1 cellular context compared by ENCODE assay signal in the genomic region with DNA sequence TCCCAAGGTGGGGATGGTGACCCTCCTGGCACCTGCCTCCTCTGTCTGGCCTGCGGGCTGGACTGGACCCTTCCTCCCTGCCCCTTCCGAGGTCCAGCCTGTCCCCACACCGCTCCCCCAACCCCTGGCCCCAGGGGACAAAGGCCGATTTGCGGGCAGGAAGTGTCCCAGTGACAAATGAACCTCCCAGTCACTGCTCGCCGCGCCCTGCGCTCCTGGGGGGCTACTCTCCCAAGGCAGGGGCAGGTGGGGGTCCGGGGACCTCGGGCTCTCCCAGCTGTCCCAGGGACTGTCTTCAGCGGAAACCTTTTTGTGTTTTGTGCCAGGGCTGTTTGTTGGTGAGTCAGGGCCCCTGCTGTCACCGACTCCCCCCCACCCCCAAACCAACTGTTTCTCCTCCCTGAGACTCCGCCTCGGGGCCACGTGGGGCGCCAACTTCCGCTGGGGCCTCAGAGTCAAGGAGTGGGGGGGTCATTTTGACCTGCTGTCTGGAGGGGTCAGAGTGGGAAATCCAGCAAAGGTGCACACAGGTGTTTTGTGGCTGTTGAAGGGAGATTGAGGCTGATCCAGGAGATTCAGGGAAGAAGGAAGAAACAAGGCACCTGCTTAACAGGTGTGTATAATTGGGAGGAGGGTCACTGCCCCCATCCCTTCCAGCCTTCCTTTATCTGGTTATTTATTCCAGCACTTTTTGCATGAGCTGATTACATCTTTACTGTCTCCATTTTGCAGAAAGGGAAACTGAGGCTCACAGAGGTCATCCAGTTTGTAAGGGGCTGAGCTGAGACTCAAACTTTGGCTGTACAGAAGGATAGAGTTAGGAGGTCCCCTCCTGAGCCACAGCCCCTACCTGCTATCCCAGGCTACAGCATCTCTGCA.
A peak's percentile ranks its signal among the peaks of the same experiment; 100 is the strongest.
TF ChIP-seq lines count a peak whose summit lies in the region.

No MANE protein-coding gene starts in this region.

TF ChIP-seq in K562, 482 proteins besides CTCF, POLR2A, EP300 and RAD21 (continued from another document and continues in another):
- TF ChIP-seq, protein P1, sequence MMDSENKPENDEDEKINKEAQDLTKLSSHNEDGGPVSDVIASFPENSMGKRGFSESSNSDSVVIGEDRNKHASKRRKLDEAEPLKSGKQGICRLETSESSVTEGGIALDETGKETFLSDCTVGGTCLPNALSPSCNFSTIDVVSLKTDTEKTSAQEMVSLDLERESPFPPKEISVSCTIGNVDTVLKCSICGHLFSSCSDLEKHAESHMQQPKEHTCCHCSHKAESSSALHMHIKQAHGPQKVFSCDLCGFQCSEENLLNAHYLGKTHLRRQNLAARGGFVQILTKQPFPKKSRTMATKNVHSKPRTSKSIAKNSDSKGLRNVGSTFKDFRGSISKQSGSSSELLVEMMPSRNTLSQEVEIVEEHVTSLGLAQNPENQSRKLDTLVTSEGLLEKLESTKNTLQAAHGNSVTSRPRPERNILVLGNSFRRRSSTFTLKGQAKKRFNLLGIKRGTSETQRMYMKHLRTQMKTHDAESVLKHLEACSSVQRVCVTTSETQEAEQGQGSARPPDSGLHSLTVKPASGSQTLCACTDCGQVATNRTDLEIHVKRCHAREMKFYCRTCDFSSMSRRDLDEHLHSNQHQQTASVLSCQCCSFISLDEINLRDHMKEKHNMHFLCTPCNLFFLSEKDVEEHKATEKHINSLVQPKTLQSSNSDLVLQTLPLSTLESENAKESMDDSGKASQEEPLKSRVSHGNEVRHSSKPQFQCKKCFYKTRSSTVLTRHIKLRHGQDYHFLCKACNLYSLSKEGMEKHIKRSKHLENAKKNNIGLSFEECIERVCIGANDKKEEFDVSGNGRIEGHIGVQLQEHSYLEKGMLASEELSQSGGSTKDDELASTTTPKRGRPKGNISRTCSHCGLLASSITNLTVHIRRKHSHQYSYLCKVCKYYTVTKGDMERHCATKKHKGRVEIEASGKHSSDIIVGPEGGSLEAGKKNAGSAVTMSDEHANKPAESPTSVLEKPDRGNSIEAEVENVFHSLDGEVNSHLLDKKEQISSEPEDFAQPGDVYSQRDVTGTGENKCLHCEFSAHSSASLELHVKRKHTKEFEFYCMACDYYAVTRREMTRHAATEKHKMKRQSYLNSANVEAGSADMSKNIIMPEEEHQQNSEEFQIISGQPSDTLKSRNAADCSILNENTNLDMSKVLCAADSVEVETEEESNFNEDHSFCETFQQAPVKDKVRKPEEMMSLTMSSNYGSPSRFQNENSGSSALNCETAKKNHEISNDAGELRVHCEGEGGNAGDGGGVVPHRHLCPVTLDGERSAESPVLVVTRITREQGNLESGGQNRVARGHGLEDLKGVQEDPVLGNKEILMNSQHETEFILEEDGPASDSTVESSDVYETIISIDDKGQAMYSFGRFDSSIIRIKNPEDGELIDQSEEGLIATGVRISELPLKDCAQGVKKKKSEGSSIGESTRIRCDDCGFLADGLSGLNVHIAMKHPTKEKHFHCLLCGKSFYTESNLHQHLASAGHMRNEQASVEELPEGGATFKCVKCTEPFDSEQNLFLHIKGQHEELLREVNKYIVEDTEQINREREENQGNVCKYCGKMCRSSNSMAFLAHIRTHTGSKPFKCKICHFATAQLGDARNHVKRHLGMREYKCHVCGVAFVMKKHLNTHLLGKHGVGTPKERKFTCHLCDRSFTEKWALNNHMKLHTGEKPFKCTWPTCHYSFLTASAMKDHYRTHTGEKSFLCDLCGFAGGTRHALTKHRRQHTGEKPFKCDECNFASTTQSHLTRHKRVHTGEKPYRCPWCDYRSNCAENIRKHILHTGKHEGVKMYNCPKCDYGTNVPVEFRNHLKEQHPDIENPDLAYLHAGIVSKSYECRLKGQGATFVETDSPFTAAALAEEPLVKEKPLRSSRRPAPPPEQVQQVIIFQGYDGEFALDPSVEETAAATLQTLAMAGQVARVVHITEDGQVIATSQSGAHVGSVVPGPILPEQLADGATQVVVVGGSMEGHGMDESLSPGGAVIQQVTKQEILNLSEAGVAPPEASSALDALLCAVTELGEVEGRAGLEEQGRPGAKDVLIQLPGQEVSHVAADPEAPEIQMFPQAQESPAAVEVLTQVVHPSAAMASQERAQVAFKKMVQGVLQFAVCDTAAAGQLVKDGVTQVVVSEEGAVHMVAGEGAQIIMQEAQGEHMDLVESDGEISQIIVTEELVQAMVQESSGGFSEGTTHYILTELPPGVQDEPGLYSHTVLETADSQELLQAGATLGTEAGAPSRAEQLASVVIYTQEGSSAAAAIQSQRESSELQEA (IDR thresholded peaks at IDR 0.05; ENCODE audit: low read depth): no peak
- TF ChIP-seq, protein P2, sequence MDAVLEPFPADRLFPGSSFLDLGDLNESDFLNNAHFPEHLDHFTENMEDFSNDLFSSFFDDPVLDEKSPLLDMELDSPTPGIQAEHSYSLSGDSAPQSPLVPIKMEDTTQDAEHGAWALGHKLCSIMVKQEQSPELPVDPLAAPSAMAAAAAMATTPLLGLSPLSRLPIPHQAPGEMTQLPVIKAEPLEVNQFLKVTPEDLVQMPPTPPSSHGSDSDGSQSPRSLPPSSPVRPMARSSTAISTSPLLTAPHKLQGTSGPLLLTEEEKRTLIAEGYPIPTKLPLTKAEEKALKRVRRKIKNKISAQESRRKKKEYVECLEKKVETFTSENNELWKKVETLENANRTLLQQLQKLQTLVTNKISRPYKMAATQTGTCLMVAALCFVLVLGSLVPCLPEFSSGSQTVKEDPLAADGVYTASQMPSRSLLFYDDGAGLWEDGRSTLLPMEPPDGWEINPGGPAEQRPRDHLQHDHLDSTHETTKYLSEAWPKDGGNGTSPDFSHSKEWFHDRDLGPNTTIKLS (IDR thresholded peaks at IDR 0.05; ENCODE audit: borderline replicate concordance, low read depth): 0 out of 2 replicates have a peak, but pooled peaks have one; percentile 20
- peak; percentile 69 to 85; a peak in 3 of 4 replicates for TF ChIP-seq SIN3A (IDR thresholded peaks at IDR 0.05; ENCODE audit: borderline replicate concordance in 2 of 2, control insufficient read depth in 1 of 2, low read depth in 2 of 2, low read length in 2 of 2)
- TF ChIP-seq SP2 (IDR thresholded peaks at IDR 0.05; ENCODE audit: extremely low read depth, low read depth, low read length, poor library complexity, severe bottlenecking): no peak
- peak; percentile 37; the same call in 1 of the 2 replicates for TF ChIP-seq SPI1 (IDR thresholded peaks at IDR 0.05; ENCODE audit: borderline replicate concordance, low read depth, low read length)
- TF ChIP-seq, protein P3, sequence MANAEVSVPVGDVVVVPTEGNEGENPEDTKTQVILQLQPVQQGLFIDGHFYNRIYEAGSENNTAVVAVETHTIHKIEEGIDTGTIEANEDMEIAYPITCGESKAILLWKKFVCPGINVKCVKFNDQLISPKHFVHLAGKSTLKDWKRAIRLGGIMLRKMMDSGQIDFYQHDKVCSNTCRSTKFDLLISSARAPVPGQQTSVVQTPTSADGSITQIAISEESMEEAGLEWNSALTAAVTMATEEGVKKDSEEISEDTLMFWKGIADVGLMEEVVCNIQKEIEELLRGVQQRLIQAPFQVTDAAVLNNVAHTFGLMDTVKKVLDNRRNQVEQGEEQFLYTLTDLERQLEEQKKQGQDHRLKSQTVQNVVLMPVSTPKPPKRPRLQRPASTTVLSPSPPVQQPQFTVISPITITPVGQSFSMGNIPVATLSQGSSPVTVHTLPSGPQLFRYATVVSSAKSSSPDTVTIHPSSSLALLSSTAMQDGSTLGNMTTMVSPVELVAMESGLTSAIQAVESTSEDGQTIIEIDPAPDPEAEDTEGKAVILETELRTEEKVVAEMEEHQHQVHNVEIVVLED (CRISPR knock-in tag; IDR thresholded peaks at IDR 0.05): no peak
- TF ChIP-seq, protein P4, sequence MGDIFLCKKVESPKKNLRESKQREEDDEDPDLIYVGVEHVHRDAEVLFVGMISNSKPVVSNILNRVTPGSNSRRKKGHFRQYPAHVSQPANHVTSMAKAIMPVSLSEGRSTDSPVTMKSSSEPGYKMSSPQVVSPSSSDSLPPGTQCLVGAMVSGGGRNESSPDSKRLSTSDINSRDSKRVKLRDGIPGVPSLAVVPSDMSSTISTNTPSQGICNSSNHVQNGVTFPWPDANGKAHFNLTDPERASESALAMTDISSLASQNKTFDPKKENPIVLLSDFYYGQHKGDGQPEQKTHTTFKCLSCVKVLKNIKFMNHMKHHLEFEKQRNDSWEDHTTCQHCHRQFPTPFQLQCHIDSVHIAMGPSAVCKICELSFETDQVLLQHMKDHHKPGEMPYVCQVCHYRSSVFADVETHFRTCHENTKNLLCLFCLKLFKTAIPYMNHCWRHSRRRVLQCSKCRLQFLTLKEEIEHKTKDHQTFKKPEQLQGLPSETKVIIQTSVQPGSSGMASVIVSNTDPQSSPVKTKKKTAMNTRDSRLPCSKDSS (IDR thresholded peaks at IDR 0.05; ENCODE audit: low read depth, partially characterized antibody): no peak
- TF ChIP-seq, protein P5, sequence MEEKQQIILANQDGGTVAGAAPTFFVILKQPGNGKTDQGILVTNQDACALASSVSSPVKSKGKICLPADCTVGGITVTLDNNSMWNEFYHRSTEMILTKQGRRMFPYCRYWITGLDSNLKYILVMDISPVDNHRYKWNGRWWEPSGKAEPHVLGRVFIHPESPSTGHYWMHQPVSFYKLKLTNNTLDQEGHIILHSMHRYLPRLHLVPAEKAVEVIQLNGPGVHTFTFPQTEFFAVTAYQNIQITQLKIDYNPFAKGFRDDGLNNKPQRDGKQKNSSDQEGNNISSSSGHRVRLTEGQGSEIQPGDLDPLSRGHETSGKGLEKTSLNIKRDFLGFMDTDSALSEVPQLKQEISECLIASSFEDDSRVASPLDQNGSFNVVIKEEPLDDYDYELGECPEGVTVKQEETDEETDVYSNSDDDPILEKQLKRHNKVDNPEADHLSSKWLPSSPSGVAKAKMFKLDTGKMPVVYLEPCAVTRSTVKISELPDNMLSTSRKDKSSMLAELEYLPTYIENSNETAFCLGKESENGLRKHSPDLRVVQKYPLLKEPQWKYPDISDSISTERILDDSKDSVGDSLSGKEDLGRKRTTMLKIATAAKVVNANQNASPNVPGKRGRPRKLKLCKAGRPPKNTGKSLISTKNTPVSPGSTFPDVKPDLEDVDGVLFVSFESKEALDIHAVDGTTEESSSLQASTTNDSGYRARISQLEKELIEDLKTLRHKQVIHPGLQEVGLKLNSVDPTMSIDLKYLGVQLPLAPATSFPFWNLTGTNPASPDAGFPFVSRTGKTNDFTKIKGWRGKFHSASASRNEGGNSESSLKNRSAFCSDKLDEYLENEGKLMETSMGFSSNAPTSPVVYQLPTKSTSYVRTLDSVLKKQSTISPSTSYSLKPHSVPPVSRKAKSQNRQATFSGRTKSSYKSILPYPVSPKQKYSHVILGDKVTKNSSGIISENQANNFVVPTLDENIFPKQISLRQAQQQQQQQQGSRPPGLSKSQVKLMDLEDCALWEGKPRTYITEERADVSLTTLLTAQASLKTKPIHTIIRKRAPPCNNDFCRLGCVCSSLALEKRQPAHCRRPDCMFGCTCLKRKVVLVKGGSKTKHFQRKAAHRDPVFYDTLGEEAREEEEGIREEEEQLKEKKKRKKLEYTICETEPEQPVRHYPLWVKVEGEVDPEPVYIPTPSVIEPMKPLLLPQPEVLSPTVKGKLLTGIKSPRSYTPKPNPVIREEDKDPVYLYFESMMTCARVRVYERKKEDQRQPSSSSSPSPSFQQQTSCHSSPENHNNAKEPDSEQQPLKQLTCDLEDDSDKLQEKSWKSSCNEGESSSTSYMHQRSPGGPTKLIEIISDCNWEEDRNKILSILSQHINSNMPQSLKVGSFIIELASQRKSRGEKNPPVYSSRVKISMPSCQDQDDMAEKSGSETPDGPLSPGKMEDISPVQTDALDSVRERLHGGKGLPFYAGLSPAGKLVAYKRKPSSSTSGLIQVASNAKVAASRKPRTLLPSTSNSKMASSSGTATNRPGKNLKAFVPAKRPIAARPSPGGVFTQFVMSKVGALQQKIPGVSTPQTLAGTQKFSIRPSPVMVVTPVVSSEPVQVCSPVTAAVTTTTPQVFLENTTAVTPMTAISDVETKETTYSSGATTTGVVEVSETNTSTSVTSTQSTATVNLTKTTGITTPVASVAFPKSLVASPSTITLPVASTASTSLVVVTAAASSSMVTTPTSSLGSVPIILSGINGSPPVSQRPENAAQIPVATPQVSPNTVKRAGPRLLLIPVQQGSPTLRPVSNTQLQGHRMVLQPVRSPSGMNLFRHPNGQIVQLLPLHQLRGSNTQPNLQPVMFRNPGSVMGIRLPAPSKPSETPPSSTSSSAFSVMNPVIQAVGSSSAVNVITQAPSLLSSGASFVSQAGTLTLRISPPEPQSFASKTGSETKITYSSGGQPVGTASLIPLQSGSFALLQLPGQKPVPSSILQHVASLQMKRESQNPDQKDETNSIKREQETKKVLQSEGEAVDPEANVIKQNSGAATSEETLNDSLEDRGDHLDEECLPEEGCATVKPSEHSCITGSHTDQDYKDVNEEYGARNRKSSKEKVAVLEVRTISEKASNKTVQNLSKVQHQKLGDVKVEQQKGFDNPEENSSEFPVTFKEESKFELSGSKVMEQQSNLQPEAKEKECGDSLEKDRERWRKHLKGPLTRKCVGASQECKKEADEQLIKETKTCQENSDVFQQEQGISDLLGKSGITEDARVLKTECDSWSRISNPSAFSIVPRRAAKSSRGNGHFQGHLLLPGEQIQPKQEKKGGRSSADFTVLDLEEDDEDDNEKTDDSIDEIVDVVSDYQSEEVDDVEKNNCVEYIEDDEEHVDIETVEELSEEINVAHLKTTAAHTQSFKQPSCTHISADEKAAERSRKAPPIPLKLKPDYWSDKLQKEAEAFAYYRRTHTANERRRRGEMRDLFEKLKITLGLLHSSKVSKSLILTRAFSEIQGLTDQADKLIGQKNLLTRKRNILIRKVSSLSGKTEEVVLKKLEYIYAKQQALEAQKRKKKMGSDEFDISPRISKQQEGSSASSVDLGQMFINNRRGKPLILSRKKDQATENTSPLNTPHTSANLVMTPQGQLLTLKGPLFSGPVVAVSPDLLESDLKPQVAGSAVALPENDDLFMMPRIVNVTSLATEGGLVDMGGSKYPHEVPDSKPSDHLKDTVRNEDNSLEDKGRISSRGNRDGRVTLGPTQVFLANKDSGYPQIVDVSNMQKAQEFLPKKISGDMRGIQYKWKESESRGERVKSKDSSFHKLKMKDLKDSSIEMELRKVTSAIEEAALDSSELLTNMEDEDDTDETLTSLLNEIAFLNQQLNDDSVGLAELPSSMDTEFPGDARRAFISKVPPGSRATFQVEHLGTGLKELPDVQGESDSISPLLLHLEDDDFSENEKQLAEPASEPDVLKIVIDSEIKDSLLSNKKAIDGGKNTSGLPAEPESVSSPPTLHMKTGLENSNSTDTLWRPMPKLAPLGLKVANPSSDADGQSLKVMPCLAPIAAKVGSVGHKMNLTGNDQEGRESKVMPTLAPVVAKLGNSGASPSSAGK (IDR thresholded peaks at IDR 0.05): no peak
- TF ChIP-seq FOXJ3 (CRISPR knock-in tag; IDR thresholded peaks at IDR 0.05): no peak
- no peak for TF ChIP-seq HMG20B (CRISPR knock-in tag; IDR thresholded peaks at IDR 0.05)
- TF ChIP-seq POLR2B (IDR thresholded peaks at IDR 0.05; ENCODE audit: low read depth, partially characterized antibody): no peak
- TF ChIP-seq TCF7 (IDR thresholded peaks at IDR 0.05; ENCODE audit: borderline replicate concordance): no peak
- TF ChIP-seq, protein P6, sequence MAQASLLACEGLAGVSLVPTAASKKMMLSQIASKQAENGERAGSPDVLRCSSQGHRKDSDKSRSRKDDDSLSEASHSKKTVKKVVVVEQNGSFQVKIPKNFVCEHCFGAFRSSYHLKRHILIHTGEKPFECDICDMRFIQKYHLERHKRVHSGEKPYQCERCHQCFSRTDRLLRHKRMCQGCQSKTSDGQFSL (CRISPR knock-in tag; IDR thresholded peaks at IDR 0.05): peak; percentile 99
- TF ChIP-seq, protein P6 (tag; IDR thresholded peaks at IDR 0.05): peak in 1 of 2 experiments; percentile 93; a peak in 2 of 4 replicates
- TF ChIP-seq RBBP5 (IDR thresholded peaks at IDR 0.05; ENCODE audit: borderline replicate concordance, insufficient read depth, low read length, poor library complexity, severe bottlenecking): peak; percentile 10
- no peak for TF ChIP-seq SRSF1 (IDR thresholded peaks at IDR 0.05; ENCODE audit: low read depth, low read length)
- TF ChIP-seq ELF2 (CRISPR knock-in tag; IDR thresholded peaks at IDR 0.05): no peak
